Comparison of ENCODE assay signal across 23 cellular contexts in genomic region chr4:38005637-38006036, GRCh38. TPM values are rescaled to one million over a fixed set of nuclear protein-coding genes. Genes with fewer than 3 reads are reported as not detected.
DNase-seq lines count a peak whose midpoint lies in the region; ATAC-seq and TF ChIP-seq lines count a peak whose summit lies in the region.
"Had no signal": no experiment of that assay in that cellular context is flagged by ENCODE, and none has a peak within 500 bp of the region (broad histone marks: within the 10 kb centered on the region; RNA-seq: fewer than 3 reads in every experiment).

No MANE protein-coding gene starts in this region.

- TF ChIP-seq EP300 in gastroesophageal sphincter (IDR thresholded peaks at IDR 0.05) (no peak), ovary (IDR thresholded peaks at IDR 0.05) (no peak)

- TF ChIP-seq POLR2A in heart left ventricle (IDR thresholded peaks at IDR 0.05) (no peak), gastroesophageal sphincter (IDR thresholded peaks at IDR 0.05) (no peak), ovary (IDR thresholded peaks at IDR 0.05) (no peak)

- no peaks in the 10 kb centered on the region for H3K36me3 ChIP-seq in heart left ventricle
- no peaks in the 10 kb centered on the region for H3K36me3 ChIP-seq in right atrium auricular region
- no peaks in the 10 kb centered on the region for H3K36me3 ChIP-seq in gastroesophageal sphincter
- no peaks in the 10 kb centered on the region for H3K36me3 ChIP-seq in ovary
- H3K36me3 ChIP-seq: colonic mucosa had no signal

- H3K4me3 ChIP-seq in heart left ventricle (no peak overlapping the region), right atrium auricular region (no peak overlapping the region), gastroesophageal sphincter (no peak overlapping the region), ovary (no peak overlapping the region)
- H3K4me3 ChIP-seq: colonic mucosa, GM12878, GM23338, SK-N-MC had no signal

- TF ChIP-seq CTCF in heart left ventricle (IDR thresholded peaks at IDR 0.05), result no peak
- no peak for TF ChIP-seq CTCF in right atrium auricular region (IDR thresholded peaks at IDR 0.05)
- TF ChIP-seq CTCF in gastroesophageal sphincter (IDR thresholded peaks at IDR 0.05), result no peak
- no peak for TF ChIP-seq CTCF in ovary (IDR thresholded peaks at IDR 0.05)

- H3K9me3 ChIP-seq in heart left ventricle, result no peaks in the 10 kb centered on the region
- no peaks in the 10 kb centered on the region for H3K9me3 ChIP-seq in right atrium auricular region
- H3K9me3 ChIP-seq in gastroesophageal sphincter, result no peaks in the 10 kb centered on the region
- no peaks in the 10 kb centered on the region for H3K9me3 ChIP-seq in ovary
- H3K9me3 ChIP-seq: colonic mucosa had no signal

- ATAC-seq in heart left ventricle, result peak in 3 of 4 donors; percentile 41 to 53 (median 47)
- ATAC-seq in gastroesophageal sphincter, result no peak
- ATAC-seq in HG03097 (IDR thresholded peaks at IDR 0.05; ENCODE audit: low FRiP score, unreplicated experiment), result no peak
- ATAC-seq: GM12878, GM23338 had no signal

- H3K27ac ChIP-seq in heart left ventricle, result peak overlapping the region in 2 of 12 donors; percentile 15 to 63
- no peak overlapping the region for H3K27ac ChIP-seq in right atrium auricular region
- H3K27ac ChIP-seq in gastroesophageal sphincter, result peak overlapping the region; percentile 19 to 63 (median 30)
- peak overlapping the region; percentile 25 to 67 for H3K27ac ChIP-seq in ovary
- H3K27ac ChIP-seq: colonic mucosa, SK-N-MC had no signal

- 77 to 89% (median 83%) methylated on average over 3 of the region's 3 CpGs for WGBS in heart left ventricle, 4 donors
- WGBS in gastroesophageal sphincter (ENCODE audit: low coverage in 1 of 2), 2 donors, result 77 to 93% methylated on average over 2 to 3 of the region's 3 CpGs
- WGBS in ovary, 3 donors, result 48 to 58% (median 55%) methylated on average over 3 of the region's 3 CpGs

- H3K27me3 ChIP-seq in heart left ventricle (no peaks in the 10 kb centered on the region), right atrium auricular region (no peaks in the 10 kb centered on the region), gastroesophageal sphincter (no peaks in the 10 kb centered on the region), ovary (no peaks in the 10 kb centered on the region)
- H3K27me3 ChIP-seq: colonic mucosa had no signal

- DNase-seq in heart left ventricle, result no peak
- no peak for DNase-seq in right atrium auricular region (ENCODE audit: low spot score)
- DNase-seq in ovary, result no peak
- DNase-seq in NCI-H2029 treated with DMSO at 0.1 percent for 48 hours (lab: John Stamatoyannopoulos, UW), result no peak
- DNase-seq in posterior vena cava (ENCODE audit: low spot score), result no peak
- DNase-seq in DMS114 treated with DMSO at 0.1 percent for 48 hours (lab: John Stamatoyannopoulos, UW; ENCODE audit: unreplicated experiment), result no peak
- DNase-seq: activated CD4-positive, alpha-beta memory T cell treated with anti-CD3 and anti-CD28 coated beads, Interleukin-2, amount 10 ng/mL, durations not matched to agents 7 days and 5 days; activated CD4-positive, CD25-positive, alpha-beta regulatory T cell; C1 segment of cervical spinal cord; colonic mucosa; DMS 273 treated with DMSO at 0.1 percent for 48 hours; GF-D8; mesenchymal stem cell; NCI-H1436; NCI-H2171 treated with DMSO at 0.1 percent for 48 hours; NCI-H82; stimulated activated CD4-positive, alpha-beta T cell treated with anti-CD3 and anti-CD28 coated beads, Interleukin-15, amount 100 ng/mL, for 24 hours had no signal

- H3K4me1 ChIP-seq in heart left ventricle (peaks cover 0 to 77% (median 47%) of the 10 kb centered on the region in 12 donors), right atrium auricular region (peaks cover 0 to 77% of the 10 kb centered on the region in 2 donors), gastroesophageal sphincter (peaks cover 10 to 97% (median 20%) of the 10 kb centered on the region in 3 donors), ovary (ENCODE audit: insufficient read depth) (peaks cover 18% of the 10 kb centered on the region)
- H3K4me1 ChIP-seq: colonic mucosa had no signal

- intact Hi-C loops in heart left ventricle (cut with DNase I) (no loop called here), ovary (cut with DNase I) (no loop called here), posterior vena cava (cut with DNase I) (loop anchor here in 1 of 2 donors (10.0 kb wide), 1 partner anchor 131 kb away; no protein-coding TSS in a partner anchor)

RNA-seq across cellular contexts. Expression of gene PTTG2, which starts 45.4 kb away (rescaled TPM):
- 1 to 10 TPM in 4 of 9 donors, under 1 TPM in 2, not detected in 3; 0.48 to 2.3 (median 1.0) TPM for total RNA-seq in heart left ventricle
- polyA plus RNA-seq in heart left ventricle, result 1 to 10 TPM in 1 of 2 donors, under 1 TPM in 1; 0.88 to 1.2 TPM
- 1 to 10 TPM in 1 of 2 donors, not detected in 1; 3.6 TPM for total RNA-seq in right atrium auricular region
- 1 to 10 TPM in 2 of 4 donors, under 1 TPM in 1, not detected in 1; 0.62 to 3.5 (median 2.5) TPM for total RNA-seq in gastroesophageal sphincter
- 1 to 10 TPM in 1 of 7 donors, under 1 TPM in 5, not detected in 1; 0.31 to 2.3 (median 0.77) TPM for total RNA-seq in ovary
- under 1 TPM; 0.13 to 0.32 TPM for polyA plus RNA-seq in ovary
- 1 to 10 TPM; 2.5 to 2.6 TPM for total RNA-seq in posterior vena cava
- total RNA-seq: GM23338, kidney epithelial cell had no signal

Comparison
In these comparisons a context has a peak if more than half of its experiments do, and no peak if none do; other contexts are left out.
1. ATAC-seq: peak in heart left ventricle (3 of 4); none in gastroesophageal sphincter (single experiment) and HG03097 (single experiment).
2. H3K27ac ChIP-seq: peak in gastroesophageal sphincter (4 of 4) and ovary (2 of 2); none in right atrium auricular region (0 of 2).